Comparison of ENCODE assay signal across 1 cellular context in the genomic region with DNA sequence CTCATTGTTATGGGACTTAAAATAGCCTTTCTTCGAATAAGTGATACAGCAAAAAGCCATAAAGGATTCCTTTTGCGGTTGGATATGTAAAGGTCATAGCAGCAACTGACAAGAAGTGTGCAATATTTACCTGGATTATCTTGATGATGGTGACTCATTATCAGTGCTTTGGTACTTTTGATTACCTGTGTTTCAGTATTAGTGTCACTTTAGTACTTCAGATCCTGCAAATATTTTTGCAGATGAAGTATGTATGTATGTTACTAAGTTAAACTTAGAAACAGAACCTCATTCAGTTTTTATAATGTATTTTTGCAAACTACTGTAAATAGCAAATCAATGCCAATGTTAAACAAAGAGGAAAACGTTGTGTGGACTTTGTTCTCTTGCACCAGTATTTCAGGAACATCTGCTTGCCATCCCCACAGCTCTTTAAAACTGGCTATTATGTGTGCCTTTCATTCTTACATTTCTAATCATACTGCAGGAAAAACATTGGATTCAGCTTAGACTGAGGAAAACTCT.
TF ChIP-seq lines count a peak whose summit lies in the region.

No MANE protein-coding gene starts in this region.

TF ChIP-seq in HepG2, 621 proteins besides CTCF, POLR2A, EP300 and RAD21 (continued from another document and continues in another):
- TF ChIP-seq, protein P1, sequence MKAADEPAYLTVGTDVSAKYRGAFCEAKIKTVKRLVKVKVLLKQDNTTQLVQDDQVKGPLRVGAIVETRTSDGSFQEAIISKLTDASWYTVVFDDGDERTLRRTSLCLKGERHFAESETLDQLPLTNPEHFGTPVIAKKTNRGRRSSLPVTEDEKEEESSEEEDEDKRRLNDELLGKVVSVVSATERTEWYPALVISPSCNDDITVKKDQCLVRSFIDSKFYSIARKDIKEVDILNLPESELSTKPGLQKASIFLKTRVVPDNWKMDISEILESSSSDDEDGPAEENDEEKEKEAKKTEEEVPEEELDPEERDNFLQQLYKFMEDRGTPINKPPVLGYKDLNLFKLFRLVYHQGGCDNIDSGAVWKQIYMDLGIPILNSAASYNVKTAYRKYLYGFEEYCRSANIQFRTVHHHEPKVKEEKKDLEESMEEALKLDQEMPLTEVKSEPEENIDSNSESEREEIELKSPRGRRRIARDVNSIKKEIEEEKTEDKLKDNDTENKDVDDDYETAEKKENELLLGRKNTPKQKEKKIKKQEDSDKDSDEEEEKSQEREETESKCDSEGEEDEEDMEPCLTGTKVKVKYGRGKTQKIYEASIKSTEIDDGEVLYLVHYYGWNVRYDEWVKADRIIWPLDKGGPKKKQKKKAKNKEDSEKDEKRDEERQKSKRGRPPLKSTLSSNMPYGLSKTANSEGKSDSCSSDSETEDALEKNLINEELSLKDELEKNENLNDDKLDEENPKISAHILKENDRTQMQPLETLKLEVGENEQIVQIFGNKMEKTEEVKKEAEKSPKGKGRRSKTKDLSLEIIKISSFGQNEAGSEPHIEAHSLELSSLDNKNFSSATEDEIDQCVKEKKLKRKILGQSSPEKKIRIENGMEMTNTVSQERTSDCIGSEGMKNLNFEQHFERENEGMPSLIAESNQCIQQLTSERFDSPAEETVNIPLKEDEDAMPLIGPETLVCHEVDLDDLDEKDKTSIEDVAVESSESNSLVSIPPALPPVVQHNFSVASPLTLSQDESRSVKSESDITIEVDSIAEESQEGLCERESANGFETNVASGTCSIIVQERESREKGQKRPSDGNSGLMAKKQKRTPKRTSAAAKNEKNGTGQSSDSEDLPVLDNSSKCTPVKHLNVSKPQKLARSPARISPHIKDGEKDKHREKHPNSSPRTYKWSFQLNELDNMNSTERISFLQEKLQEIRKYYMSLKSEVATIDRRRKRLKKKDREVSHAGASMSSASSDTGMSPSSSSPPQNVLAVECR (CRISPR knock-in tag; IDR thresholded peaks at IDR 0.05; ENCODE audit: borderline replicate concordance), result peak; percentile 30; the same call in 1 of the 2 replicates
- TF ChIP-seq ZNF570 (CRISPR knock-in tag; IDR thresholded peaks at IDR 0.05; ENCODE audit: borderline replicate concordance) (no peak), MEIS2 (CRISPR knock-in tag; IDR thresholded peaks at IDR 0.05) (no peak), ELF3 (CRISPR knock-in tag; IDR thresholded peaks at IDR 0.05) (peak; percentile 50; the same call in 1 of the 2 replicates), HOXD1 (CRISPR knock-in tag; IDR thresholded peaks at IDR 0.05) (0 out of 2 replicates have a peak, but pooled peaks have one; percentile 54), RNF2 (conservative IDR thresholded peaks at IDR 0.05; ENCODE audit: low read depth) (no peak), NR2F6 (IDR thresholded peaks at IDR 0.05) (peak; percentile 95), NR2F6 (CRISPR knock-in tag; IDR thresholded peaks at IDR 0.05) (peak; percentile 90), HNF4G (IDR thresholded peaks at IDR 0.05; ENCODE audit: borderline replicate concordance, low read depth, low read length) (peak; percentile 65), HNF4G (CRISPR knock-in tag; IDR thresholded peaks at IDR 0.05; ENCODE audit: borderline replicate concordance, low read depth) (no peak), TOPORS (CRISPR knock-in tag; IDR thresholded peaks at IDR 0.05) (no peak), TEAD2 (CRISPR knock-in tag; IDR thresholded peaks at IDR 0.05) (no peak), ZNF292 (CRISPR knock-in tag; IDR thresholded peaks at IDR 0.05; ENCODE audit: borderline replicate concordance, low read depth) (no peak), ZNF850 (CRISPR knock-in tag; conservative IDR thresholded peaks at IDR 0.05) (no peak), HOXA5 (CRISPR knock-in tag; IDR thresholded peaks at IDR 0.05) (peak; percentile 82; the same call in 1 of the 2 replicates), POLR2G (IDR thresholded peaks at IDR 0.05; ENCODE audit: low read depth, low read length) (no peak), ATRX (CRISPR knock-in tag; IDR thresholded peaks at IDR 0.05; ENCODE audit: borderline replicate concordance) (no peak), ZNF317 (CRISPR knock-in tag; IDR thresholded peaks at IDR 0.05) (no peak), NKX3-1 (CRISPR knock-in tag; IDR thresholded peaks at IDR 0.05) (peak; percentile 59; the same call in 1 of the 2 replicates), ZNF530 (CRISPR knock-in tag; IDR thresholded peaks at IDR 0.05; ENCODE audit: low read depth) (no peak), ZNF460 (CRISPR knock-in tag; IDR thresholded peaks at IDR 0.05; ENCODE audit: borderline replicate concordance) (no peak), ARNT (IDR thresholded peaks at IDR 0.05) (no peak), TEAD3 (CRISPR knock-in tag; optimal IDR thresholded peaks at IDR 0.05; ENCODE audit: borderline replicate concordance) (peak; percentile 65), TP53 (CRISPR knock-in tag; conservative IDR thresholded peaks at IDR 0.05) (0 out of 2 replicates have a peak, but pooled peaks have one; percentile 54), NAIF1 (CRISPR knock-in tag; IDR thresholded peaks at IDR 0.05; ENCODE audit: borderline replicate concordance) (no peak), GATAD1 (CRISPR knock-in tag; IDR thresholded peaks at IDR 0.05) (peak; percentile 62; the same call in 1 of the 2 replicates), ZNF264 (CRISPR knock-in tag; IDR thresholded peaks at IDR 0.05) (peak; percentile 86), ZFAT (CRISPR knock-in tag; conservative IDR thresholded peaks at IDR 0.05) (no peak), MIER2 (CRISPR knock-in tag; IDR thresholded peaks at IDR 0.05) (peak; percentile 33; the same call in 1 of the 2 replicates), ZBTB20 (CRISPR knock-in tag; IDR thresholded peaks at IDR 0.05; ENCODE audit: borderline replicate concordance, low read depth) (peak; percentile 73), CBFB (CRISPR knock-in tag; IDR thresholded peaks at IDR 0.05) (peak; percentile 95), FOSL2 (CRISPR knock-in tag; IDR thresholded peaks at IDR 0.05) (peak; percentile 85), SP1 (IDR thresholded peaks at IDR 0.05) (no peak), SP1 (CRISPR knock-in tag; IDR thresholded peaks at IDR 0.05) (no peak), ZNF549 (CRISPR knock-in tag; IDR thresholded peaks at IDR 0.05) (0 out of 2 replicates have a peak, but pooled peaks have one; percentile 44), ZNF24 (IDR thresholded peaks at IDR 0.05) (peak; percentile 78; the same call in 1 of the 2 replicates)
- TF ChIP-seq, protein P2, sequence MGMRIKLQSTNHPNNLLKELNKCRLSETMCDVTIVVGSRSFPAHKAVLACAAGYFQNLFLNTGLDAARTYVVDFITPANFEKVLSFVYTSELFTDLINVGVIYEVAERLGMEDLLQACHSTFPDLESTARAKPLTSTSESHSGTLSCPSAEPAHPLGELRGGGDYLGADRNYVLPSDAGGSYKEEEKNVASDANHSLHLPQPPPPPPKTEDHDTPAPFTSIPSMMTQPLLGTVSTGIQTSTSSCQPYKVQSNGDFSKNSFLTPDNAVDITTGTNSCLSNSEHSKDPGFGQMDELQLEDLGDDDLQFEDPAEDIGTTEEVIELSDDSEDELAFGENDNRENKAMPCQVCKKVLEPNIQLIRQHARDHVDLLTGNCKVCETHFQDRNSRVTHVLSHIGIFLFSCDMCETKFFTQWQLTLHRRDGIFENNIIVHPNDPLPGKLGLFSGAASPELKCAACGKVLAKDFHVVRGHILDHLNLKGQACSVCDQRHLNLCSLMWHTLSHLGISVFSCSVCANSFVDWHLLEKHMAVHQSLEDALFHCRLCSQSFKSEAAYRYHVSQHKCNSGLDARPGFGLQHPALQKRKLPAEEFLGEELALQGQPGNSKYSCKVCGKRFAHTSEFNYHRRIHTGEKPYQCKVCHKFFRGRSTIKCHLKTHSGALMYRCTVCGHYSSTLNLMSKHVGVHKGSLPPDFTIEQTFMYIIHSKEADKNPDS (CRISPR knock-in tag; IDR thresholded peaks at IDR 0.05), result 0 out of 2 replicates have a peak, but pooled peaks have one; percentile 31
- TF ChIP-seq, protein P3, sequence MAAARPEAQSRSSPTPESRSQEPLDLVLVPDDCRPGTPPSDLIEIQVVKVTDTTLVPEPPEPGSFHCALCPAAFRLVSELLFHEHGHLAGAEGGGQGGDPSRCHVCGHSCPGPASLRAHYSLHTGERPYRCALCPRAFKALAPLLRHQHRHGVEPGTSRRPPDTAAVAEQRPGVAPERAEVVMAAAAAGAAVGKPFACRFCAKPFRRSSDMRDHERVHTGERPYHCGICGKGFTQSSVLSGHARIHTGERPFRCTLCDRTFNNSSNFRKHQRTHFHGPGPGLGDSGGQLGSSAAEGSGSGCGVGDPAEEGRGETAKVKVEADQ (CRISPR knock-in tag; IDR thresholded peaks at IDR 0.05; ENCODE audit: borderline replicate concordance), result no peak
- TF ChIP-seq, protein P4, sequence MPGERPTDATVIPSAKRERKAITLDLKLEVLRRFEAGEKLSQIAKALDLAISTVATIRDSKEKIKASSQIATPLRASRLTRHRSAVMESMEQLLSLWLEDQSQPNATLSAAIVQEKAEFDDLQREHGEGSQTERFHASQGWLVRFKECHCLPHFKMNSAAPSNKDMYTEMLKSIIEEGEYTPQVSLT (CRISPR knock-in tag; IDR thresholded peaks at IDR 0.05; ENCODE audit: borderline replicate concordance, low read depth), result no peak
- TF ChIP-seq, protein P5, sequence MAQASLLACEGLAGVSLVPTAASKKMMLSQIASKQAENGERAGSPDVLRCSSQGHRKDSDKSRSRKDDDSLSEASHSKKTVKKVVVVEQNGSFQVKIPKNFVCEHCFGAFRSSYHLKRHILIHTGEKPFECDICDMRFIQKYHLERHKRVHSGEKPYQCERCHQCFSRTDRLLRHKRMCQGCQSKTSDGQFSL (CRISPR knock-in tag; IDR thresholded peaks at IDR 0.05), result no peak
- TF ChIP-seq, protein P6, sequence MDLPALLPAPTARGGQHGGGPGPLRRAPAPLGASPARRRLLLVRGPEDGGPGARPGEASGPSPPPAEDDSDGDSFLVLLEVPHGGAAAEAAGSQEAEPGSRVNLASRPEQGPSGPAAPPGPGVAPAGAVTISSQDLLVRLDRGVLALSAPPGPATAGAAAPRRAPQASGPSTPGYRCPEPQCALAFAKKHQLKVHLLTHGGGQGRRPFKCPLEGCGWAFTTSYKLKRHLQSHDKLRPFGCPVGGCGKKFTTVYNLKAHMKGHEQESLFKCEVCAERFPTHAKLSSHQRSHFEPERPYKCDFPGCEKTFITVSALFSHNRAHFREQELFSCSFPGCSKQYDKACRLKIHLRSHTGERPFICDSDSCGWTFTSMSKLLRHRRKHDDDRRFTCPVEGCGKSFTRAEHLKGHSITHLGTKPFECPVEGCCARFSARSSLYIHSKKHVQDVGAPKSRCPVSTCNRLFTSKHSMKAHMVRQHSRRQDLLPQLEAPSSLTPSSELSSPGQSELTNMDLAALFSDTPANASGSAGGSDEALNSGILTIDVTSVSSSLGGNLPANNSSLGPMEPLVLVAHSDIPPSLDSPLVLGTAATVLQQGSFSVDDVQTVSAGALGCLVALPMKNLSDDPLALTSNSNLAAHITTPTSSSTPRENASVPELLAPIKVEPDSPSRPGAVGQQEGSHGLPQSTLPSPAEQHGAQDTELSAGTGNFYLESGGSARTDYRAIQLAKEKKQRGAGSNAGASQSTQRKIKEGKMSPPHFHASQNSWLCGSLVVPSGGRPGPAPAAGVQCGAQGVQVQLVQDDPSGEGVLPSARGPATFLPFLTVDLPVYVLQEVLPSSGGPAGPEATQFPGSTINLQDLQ (CRISPR knock-in tag; IDR thresholded peaks at IDR 0.05), result no peak
- TF ChIP-seq, protein P7, sequence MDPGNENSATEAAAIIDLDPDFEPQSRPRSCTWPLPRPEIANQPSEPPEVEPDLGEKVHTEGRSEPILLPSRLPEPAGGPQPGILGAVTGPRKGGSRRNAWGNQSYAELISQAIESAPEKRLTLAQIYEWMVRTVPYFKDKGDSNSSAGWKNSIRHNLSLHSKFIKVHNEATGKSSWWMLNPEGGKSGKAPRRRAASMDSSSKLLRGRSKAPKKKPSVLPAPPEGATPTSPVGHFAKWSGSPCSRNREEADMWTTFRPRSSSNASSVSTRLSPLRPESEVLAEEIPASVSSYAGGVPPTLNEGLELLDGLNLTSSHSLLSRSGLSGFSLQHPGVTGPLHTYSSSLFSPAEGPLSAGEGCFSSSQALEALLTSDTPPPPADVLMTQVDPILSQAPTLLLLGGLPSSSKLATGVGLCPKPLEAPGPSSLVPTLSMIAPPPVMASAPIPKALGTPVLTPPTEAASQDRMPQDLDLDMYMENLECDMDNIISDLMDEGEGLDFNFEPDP (CRISPR knock-in tag; conservative IDR thresholded peaks at IDR 0.05), result no peak
- TF ChIP-seq, protein P8, sequence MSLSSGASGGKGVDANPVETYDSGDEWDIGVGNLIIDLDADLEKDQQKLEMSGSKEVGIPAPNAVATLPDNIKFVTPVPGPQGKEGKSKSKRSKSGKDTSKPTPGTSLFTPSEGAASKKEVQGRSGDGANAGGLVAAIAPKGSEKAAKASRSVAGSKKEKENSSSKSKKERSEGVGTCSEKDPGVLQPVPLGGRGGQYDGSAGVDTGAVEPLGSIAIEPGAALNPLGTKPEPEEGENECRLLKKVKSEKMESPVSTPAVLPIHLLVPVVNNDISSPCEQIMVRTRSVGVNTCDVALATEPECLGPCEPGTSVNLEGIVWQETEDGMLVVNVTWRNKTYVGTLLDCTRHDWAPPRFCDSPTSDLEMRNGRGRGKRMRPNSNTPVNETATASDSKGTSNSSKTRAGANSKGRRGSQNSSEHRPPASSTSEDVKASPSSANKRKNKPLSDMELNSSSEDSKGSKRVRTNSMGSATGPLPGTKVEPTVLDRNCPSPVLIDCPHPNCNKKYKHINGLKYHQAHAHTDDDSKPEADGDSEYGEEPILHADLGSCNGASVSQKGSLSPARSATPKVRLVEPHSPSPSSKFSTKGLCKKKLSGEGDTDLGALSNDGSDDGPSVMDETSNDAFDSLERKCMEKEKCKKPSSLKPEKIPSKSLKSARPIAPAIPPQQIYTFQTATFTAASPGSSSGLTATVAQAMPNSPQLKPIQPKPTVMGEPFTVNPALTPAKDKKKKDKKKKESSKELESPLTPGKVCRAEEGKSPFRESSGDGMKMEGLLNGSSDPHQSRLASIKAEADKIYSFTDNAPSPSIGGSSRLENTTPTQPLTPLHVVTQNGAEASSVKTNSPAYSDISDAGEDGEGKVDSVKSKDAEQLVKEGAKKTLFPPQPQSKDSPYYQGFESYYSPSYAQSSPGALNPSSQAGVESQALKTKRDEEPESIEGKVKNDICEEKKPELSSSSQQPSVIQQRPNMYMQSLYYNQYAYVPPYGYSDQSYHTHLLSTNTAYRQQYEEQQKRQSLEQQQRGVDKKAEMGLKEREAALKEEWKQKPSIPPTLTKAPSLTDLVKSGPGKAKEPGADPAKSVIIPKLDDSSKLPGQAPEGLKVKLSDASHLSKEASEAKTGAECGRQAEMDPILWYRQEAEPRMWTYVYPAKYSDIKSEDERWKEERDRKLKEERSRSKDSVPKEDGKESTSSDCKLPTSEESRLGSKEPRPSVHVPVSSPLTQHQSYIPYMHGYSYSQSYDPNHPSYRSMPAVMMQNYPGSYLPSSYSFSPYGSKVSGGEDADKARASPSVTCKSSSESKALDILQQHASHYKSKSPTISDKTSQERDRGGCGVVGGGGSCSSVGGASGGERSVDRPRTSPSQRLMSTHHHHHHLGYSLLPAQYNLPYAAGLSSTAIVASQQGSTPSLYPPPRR (CRISPR knock-in tag; IDR thresholded peaks at IDR 0.05; ENCODE audit: borderline replicate concordance), result peak; percentile 79; the same call in 1 of the 2 replicates
- TF ChIP-seq, protein P9, sequence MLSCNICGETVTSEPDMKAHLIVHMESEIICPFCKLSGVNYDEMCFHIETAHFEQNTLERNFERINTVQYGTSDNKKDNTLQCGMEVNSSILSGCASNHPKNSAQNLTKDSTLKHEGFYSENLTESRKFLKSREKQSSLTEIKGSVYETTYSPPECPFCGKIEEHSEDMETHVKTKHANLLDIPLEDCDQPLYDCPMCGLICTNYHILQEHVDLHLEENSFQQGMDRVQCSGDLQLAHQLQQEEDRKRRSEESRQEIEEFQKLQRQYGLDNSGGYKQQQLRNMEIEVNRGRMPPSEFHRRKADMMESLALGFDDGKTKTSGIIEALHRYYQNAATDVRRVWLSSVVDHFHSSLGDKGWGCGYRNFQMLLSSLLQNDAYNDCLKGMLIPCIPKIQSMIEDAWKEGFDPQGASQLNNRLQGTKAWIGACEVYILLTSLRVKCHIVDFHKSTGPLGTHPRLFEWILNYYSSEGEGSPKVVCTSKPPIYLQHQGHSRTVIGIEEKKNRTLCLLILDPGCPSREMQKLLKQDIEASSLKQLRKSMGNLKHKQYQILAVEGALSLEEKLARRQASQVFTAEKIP (CRISPR knock-in tag; IDR thresholded peaks at IDR 0.05; ENCODE audit: borderline replicate concordance), result no peak
